9 cellular contexts compared by ENCODE assay signal in genomic region chrX:12080265-12080664, GRCh38. TPM values are rescaled to one million over a fixed set of nuclear protein-coding genes. Genes with fewer than 3 reads are reported as not detected.
DNase-seq lines count a peak whose midpoint lies in the region; ATAC-seq lines count a peak whose summit lies in the region.
"Had no signal": no experiment of that assay in that cellular context is flagged by ENCODE, and none has a peak within 500 bp of the region (broad histone marks: within the 10 kb centered on the region; RNA-seq: fewer than 3 reads in every experiment).

No MANE protein-coding gene starts in this region.

- no peak overlapping the region for H3K27ac ChIP-seq in CD4-positive, alpha-beta memory T cell (ENCODE audit: low read depth, low read length)
- H3K27ac ChIP-seq: BLaER1 treated with 17β-estradiol and CSF1 and Interleukin-3, amounts not matched to agents 10 nM and 100 nM had no signal

- CTCF ChIA-PET in CD4-positive, alpha-beta memory T cell (lab: Charles Lee; ENCODE audit: partially characterized antibody), result no interaction called here

- H3K4me1 ChIP-seq in CD4-positive, alpha-beta memory T cell (ENCODE audit: insufficient read depth, low read length), result no peaks in the 10 kb centered on the region
- H3K4me1 ChIP-seq: BLaER1 treated with 17β-estradiol and CSF1 and Interleukin-3, amounts not matched to agents 10 nM and 100 nM had no signal

- peaks cover 0 to 11% (median 0%) of the 10 kb centered on the region in 8 donors for H3K9me3 Mint-ChIP-seq in CD4-positive, alpha-beta memory T cell

- H3K4me3 ChIP-seq in CD4-positive, alpha-beta memory T cell (ENCODE audit: low read length in 2 of 2), result no peak overlapping the region
- H3K4me3 ChIP-seq: BLaER1 treated with 17β-estradiol and CSF1 and Interleukin-3, amounts not matched to agents 10 nM and 100 nM had no signal

- no peak overlapping the region for H3K27ac Mint-ChIP-seq in CD4-positive, alpha-beta memory T cell

- H3K36me3 ChIP-seq in CD4-positive, alpha-beta memory T cell (ENCODE audit: insufficient read depth, low read length), result no peaks in the 10 kb centered on the region
- H3K36me3 ChIP-seq: BLaER1 treated with 17β-estradiol and CSF1 and Interleukin-3, amounts not matched to agents 10 nM and 100 nM had no signal

- ATAC-seq in esophagus mucosa (no peak), GM18520 (IDR thresholded peaks at IDR 0.05; ENCODE audit: unreplicated experiment) (no peak)

- no peaks in the 10 kb centered on the region for H3K9me3 ChIP-seq in CD4-positive, alpha-beta memory T cell (ENCODE audit: control insufficient read depth in 1 of 2, low read length in 2 of 2)

- DNase-seq in NCI-H2107 treated with DMSO at 0.1 percent for 48 hours (lab: John Stamatoyannopoulos, UW; ENCODE audit: unreplicated experiment) (peak; percentile 0), NCI-H2107 (lab: John Stamatoyannopoulos, UW) (no peak), NAMALWA (ENCODE audit: low spot score) (peak; percentile 41), astrocyte of the hippocampus (ENCODE audit: low read depth, low spot score) (peak; percentile 59), medulla oblongata (ENCODE audit: extremely low spot score) (peak; percentile 12)
- no peak for DNase-seq in CD4-positive, alpha-beta memory T cell

- intact Hi-C loops in CD4-positive, alpha-beta memory T cell (cut with micrococcal nuclease), result no loop called here

- POLR2A ChIA-PET in CD4-positive, alpha-beta memory T cell (lab: Charles Lee; ENCODE audit: partially characterized antibody), result no interaction called here

- no peaks in the 10 kb centered on the region for H3K4me1 Mint-ChIP-seq in CD4-positive, alpha-beta memory T cell

- no peaks in the 10 kb centered on the region for H3K27me3 Mint-ChIP-seq in CD4-positive, alpha-beta memory T cell

- no peaks in the 10 kb centered on the region for H3K27me3 ChIP-seq in CD4-positive, alpha-beta memory T cell (ENCODE audit: insufficient read depth, low read length)

- H3K4me3 Mint-ChIP-seq in CD4-positive, alpha-beta memory T cell, result no peak overlapping the region

- H3K36me3 Mint-ChIP-seq in CD4-positive, alpha-beta memory T cell, result no peaks in the 10 kb centered on the region

RNA-seq across cellular contexts. Expression of gene FRMPD4, which starts 58.0 kb away (rescaled TPM):
- total RNA-seq in CD4-positive, alpha-beta memory T cell, result not detected
- not detected for polyA plus RNA-seq in CD4-positive, alpha-beta memory T cell
- not detected for total RNA-seq in esophagus mucosa

Comparison
In these comparisons a context has a peak if more than half of its experiments do, and no peak if none do; other contexts are left out.
1. DNase-seq: peak in NCI-H2107 treated with DMSO at 0.1 percent for 48 hours (single experiment), NAMALWA (single experiment), astrocyte of the hippocampus (single experiment) and medulla oblongata (single experiment); none in NCI-H2107 (single experiment) and CD4-positive, alpha-beta memory T cell (0 of 5).